1 cellular context compared by ENCODE assay signal in genomic region chr1:16716691-16717173, GRCh38.
TF ChIP-seq lines count a peak whose summit lies in the region.

No MANE protein-coding gene starts in this region.

TF ChIP-seq in K562, 482 proteins besides CTCF, POLR2A, EP300 and RAD21 (continued from another document):
- TF ChIP-seq, protein P1, sequence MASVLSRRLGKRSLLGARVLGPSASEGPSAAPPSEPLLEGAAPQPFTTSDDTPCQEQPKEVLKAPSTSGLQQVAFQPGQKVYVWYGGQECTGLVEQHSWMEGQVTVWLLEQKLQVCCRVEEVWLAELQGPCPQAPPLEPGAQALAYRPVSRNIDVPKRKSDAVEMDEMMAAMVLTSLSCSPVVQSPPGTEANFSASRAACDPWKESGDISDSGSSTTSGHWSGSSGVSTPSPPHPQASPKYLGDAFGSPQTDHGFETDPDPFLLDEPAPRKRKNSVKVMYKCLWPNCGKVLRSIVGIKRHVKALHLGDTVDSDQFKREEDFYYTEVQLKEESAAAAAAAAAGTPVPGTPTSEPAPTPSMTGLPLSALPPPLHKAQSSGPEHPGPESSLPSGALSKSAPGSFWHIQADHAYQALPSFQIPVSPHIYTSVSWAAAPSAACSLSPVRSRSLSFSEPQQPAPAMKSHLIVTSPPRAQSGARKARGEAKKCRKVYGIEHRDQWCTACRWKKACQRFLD (CRISPR knock-in tag; IDR thresholded peaks at IDR 0.05): no peak
TF ChIP-seq in K562: peak in this region for 0.
